11 cellular contexts compared by ENCODE assay signal in the genomic region with DNA sequence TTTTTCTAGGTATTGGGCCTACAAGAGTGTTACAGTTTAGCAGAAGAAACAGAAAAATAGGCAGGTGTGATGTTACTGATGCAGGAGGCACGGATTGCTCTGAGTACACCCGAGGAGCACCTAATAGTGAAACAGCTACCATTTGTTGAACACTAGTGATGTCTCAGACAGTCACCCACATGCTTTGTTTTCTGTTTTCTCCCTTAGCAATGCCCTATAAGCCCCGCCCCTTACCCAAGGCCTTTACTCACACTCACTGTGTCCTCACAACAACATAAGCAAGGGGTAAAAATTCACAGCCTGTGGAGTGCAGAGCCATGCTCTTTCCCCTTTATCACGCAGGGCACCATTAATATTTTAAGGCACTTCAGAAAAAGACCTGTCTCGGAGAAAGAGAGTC. TPM values are rescaled to one million over a fixed set of nuclear protein-coding genes. Genes with fewer than 3 reads are reported as not detected.
DNase-seq lines count a peak whose midpoint lies in the region; ATAC-seq, FAIRE-seq and TF ChIP-seq lines count a peak whose summit lies in the region.
"Had no signal": no experiment of that assay in that cellular context is flagged by ENCODE, and none has a peak within 500 bp of the region (broad histone marks: within the 10 kb centered on the region; RNA-seq: fewer than 3 reads in every experiment).

No MANE protein-coding gene starts in this region.

- H3K27me3 ChIP-seq in astrocyte (ENCODE audit: insufficient read depth, low read length) (no peaks in the 10 kb centered on the region), mucosa of stomach (ENCODE audit: control insufficient read depth, insufficient read depth, low read length) (no peaks in the 10 kb centered on the region), Karpas-422 (ENCODE audit: low read length) (no peaks in the 10 kb centered on the region)

- no peaks in the 10 kb centered on the region for H4K20me1 ChIP-seq in astrocyte (ENCODE audit: insufficient read depth, low read length)
- no peaks in the 10 kb centered on the region for H4K20me1 ChIP-seq in Karpas-422 (ENCODE audit: insufficient read depth, low read depth, low read length)

- no peak overlapping the region for H2AFZ ChIP-seq in astrocyte (ENCODE audit: low read depth, low read length)
- no peak overlapping the region for H2AFZ ChIP-seq in Karpas-422 (ENCODE audit: low read length)

- H3K4me3 Mint-ChIP-seq in astrocyte (ENCODE audit: unreplicated experiment), result no peak overlapping the region
- H3K4me3 Mint-ChIP-seq: activated naive CD8-positive, alpha-beta T cell had no signal

- H3K79me2 ChIP-seq in astrocyte (ENCODE audit: insufficient read depth, low read length) (no peaks in the 10 kb centered on the region), Karpas-422 (ENCODE audit: low read length) (no peaks in the 10 kb centered on the region)

- no peaks in the 10 kb centered on the region for H3K9me3 ChIP-seq in astrocyte (ENCODE audit: insufficient read depth, low read depth, low read length)
- H3K9me3 ChIP-seq in mucosa of stomach (ENCODE audit: control insufficient read depth, low read length), result no peaks in the 10 kb centered on the region
- H3K9me3 ChIP-seq in Karpas-422 (ENCODE audit: low read length), result no peaks in the 10 kb centered on the region

- H3K27ac ChIP-seq in astrocyte (ENCODE audit: low read depth, low read length) (no peak overlapping the region), Karpas-422 (ENCODE audit: low read length) (no peak overlapping the region)

- TF ChIP-seq POLR2A in GM18505 (IDR thresholded peaks at IDR 0.05; ENCODE audit: borderline replicate concordance, extremely low read depth, insufficient read depth, insufficient read length), result no peak

- ATAC-seq in HG03045 (IDR thresholded peaks at IDR 0.05; ENCODE audit: unreplicated experiment), result peak; percentile 38
- ATAC-seq in HG03565 (IDR thresholded peaks at IDR 0.05; ENCODE audit: unreplicated experiment), result no peak
- ATAC-seq in GM18505 (IDR thresholded peaks at IDR 0.05; ENCODE audit: unreplicated experiment), result no peak

- DNase-seq in EH (ENCODE audit: low read depth), result peak; percentile 47
- no peak for DNase-seq in astrocyte (ENCODE audit: low read depth)
- no peak for DNase-seq in Karpas-422
- DNase-seq in NK-92 treated with Interleukin-12 subunit alpha and Interleukin-12 subunit beta, amount 100 ng/mL, for 24 hours (lab: John Stamatoyannopoulos, UW), result no peak
- DNase-seq: T-helper 9 cell had no signal

- no peaks in the 10 kb centered on the region for H3K9me3 Mint-ChIP-seq in astrocyte (ENCODE audit: unreplicated experiment)

- no peaks in the 10 kb centered on the region for H3K9me2 ChIP-seq in Karpas-422 (replicated peaks; ENCODE audit: insufficient read depth, low read length)

- H3K4me2 ChIP-seq in astrocyte (ENCODE audit: low read length) (no peak overlapping the region), Karpas-422 (ENCODE audit: low read depth, low read length, poor library complexity, severe bottlenecking) (no peak overlapping the region)

- peaks cover 36% of the 10 kb centered on the region for H3K4me1 Mint-ChIP-seq in astrocyte (ENCODE audit: low read depth, unreplicated experiment)

- H3K4me1 ChIP-seq in astrocyte (ENCODE audit: insufficient read depth, low read length), result peaks cover 26% of the 10 kb centered on the region
- H3K4me1 ChIP-seq in mucosa of stomach (ENCODE audit: control insufficient read depth, insufficient read depth, low read length), result peaks cover 13% of the 10 kb centered on the region
- peaks cover 23% of the 10 kb centered on the region for H3K4me1 ChIP-seq in Karpas-422 (ENCODE audit: low read length)

- no peaks in the 10 kb centered on the region for H3K27me3 Mint-ChIP-seq in astrocyte (ENCODE audit: low read depth, unreplicated experiment)

- no peak overlapping the region for H3K4me3 ChIP-seq in astrocyte (ENCODE audit: insufficient read depth, low read depth, low read length)
- no peak overlapping the region for H3K4me3 ChIP-seq in mucosa of stomach (ENCODE audit: low read length)
- H3K4me3 ChIP-seq in Karpas-422 (ENCODE audit: low read length), result no peak overlapping the region

- no peaks in the 10 kb centered on the region for H3K36me3 Mint-ChIP-seq in astrocyte (ENCODE audit: low read depth, unreplicated experiment)
- H3K36me3 Mint-ChIP-seq: activated naive CD8-positive, alpha-beta T cell had no signal

- H3K9ac ChIP-seq in astrocyte (ENCODE audit: low read length) (no peak overlapping the region), mucosa of stomach (ENCODE audit: low read length) (peak overlapping the region; percentile 78), Karpas-422 (ENCODE audit: low read length) (no peak overlapping the region)

- FAIRE-seq in astrocyte (lab: Jason Lieb, UNC), result no peak
- FAIRE-seq: G401.6 had no signal

- peak overlapping the region; percentile 83 for H3K27ac Mint-ChIP-seq in astrocyte (ENCODE audit: unreplicated experiment)
- H3K27ac Mint-ChIP-seq: activated naive CD8-positive, alpha-beta T cell had no signal

- no peak for TF ChIP-seq CTCF in astrocyte (IDR thresholded peaks at IDR 0.05; ENCODE audit: insufficient read depth, low read depth, low read length)

- H3K36me3 ChIP-seq in astrocyte (ENCODE audit: insufficient read depth, low read length) (no peaks in the 10 kb centered on the region), mucosa of stomach (ENCODE audit: control insufficient read depth, insufficient read depth, low read length) (no peaks in the 10 kb centered on the region), Karpas-422 (ENCODE audit: insufficient read depth, low read length) (no peaks in the 10 kb centered on the region)

RNA-seq across cellular contexts. Expression of a gene that starts 25.7 kb away (rescaled TPM):
- total RNA-seq in astrocyte, result 106 and 111 TPM in 2 replicates
- 31.8 and 111 TPM in 2 replicates for total RNA-seq in Karpas-422 (2014; rRNA removed; shearing (Covaris generic); ENCODE audit: low replicate concordance)

RNA-seq across cellular contexts. Expression of a gene that starts 50.1 kb away (rescaled TPM):
- 25.2 and 30.5 TPM in 2 replicates for total RNA-seq in astrocyte
- total RNA-seq in Karpas-422 (2014; rRNA removed; shearing (Covaris generic); ENCODE audit: low replicate concordance), result 20.2 and 50.3 TPM in 2 replicates

RNA-seq across cellular contexts. Expression of a gene that starts 50.3 kb away (rescaled TPM):
- 7.2 and 9.3 TPM in 2 replicates for total RNA-seq in astrocyte
- total RNA-seq in Karpas-422 (2014; rRNA removed; shearing (Covaris generic); ENCODE audit: low replicate concordance), result 14.0 and 31.2 TPM in 2 replicates

RNA-seq across cellular contexts. Expression of a gene that starts 51.9 kb away (rescaled TPM):
- total RNA-seq in astrocyte, result 37.4 and 48.3 TPM in 2 replicates
- not detected in 2 replicates for total RNA-seq in Karpas-422 (2014; rRNA removed; shearing (Covaris generic); ENCODE audit: low replicate concordance)
